ENCODE assay signal across 9 cellular contexts in genomic region chr16:86931410-86931941, GRCh38.
DNase-seq lines count a peak whose midpoint lies in the region; ATAC-seq and TF ChIP-seq lines count a peak whose summit lies in the region.
"Had no signal": no experiment of that assay in that cellular context is flagged by ENCODE, and none has a peak within 500 bp of the region (broad histone marks: within the 10 kb centered on the region; RNA-seq: fewer than 3 reads in every experiment).

No MANE protein-coding gene starts in this region.

- peaks cover 43% of the 10 kb centered on the region for H3K4me1 Mint-ChIP-seq in endothelial cell (ENCODE audit: unreplicated experiment)

- H3K4me3 Mint-ChIP-seq in endothelial cell (ENCODE audit: unreplicated experiment): no peak overlapping the region

- no peak for TF ChIP-seq CTCF in fibroblast of villous mesenchyme (IDR thresholded peaks at IDR 0.05; ENCODE audit: insufficient read depth, low read depth, low read length)
- no peak for TF ChIP-seq CTCF in ovary (IDR thresholded peaks at IDR 0.05)
- no peak for TF ChIP-seq CTCF in endothelial cell (IDR thresholded peaks at IDR 0.05; ENCODE audit: unreplicated experiment)

- H3K4me3 ChIP-seq in fibroblast of villous mesenchyme (ENCODE audit: low read depth, low read length) (no peak overlapping the region), ovary (no peak overlapping the region)

- intact Hi-C loops in ovary (cut with DNase I): no loop called here

- TF ChIP-seq EP300 in ovary (IDR thresholded peaks at IDR 0.05): no peak

- H3K27ac Mint-ChIP-seq in endothelial cell (ENCODE audit: unreplicated experiment): no peak overlapping the region

- H3K27me3 ChIP-seq in ovary: no peaks in the 10 kb centered on the region

- H3K9me3 Mint-ChIP-seq in endothelial cell (ENCODE audit: unreplicated experiment): no peaks in the 10 kb centered on the region

- ATAC-seq in SK-N-SH treated with all-trans-retinoic acid at 6 μM for 48 hours: peak; percentile 44

- H3K4me1 ChIP-seq in ovary (ENCODE audit: insufficient read depth): peaks cover 5% of the 10 kb centered on the region

- H3K9me3 ChIP-seq in ovary: no peaks in the 10 kb centered on the region

- H3K27ac ChIP-seq in ovary: no peak overlapping the region

- no peak for TF ChIP-seq POLR2A in ovary (IDR thresholded peaks at IDR 0.05)

- no peaks in the 10 kb centered on the region for H3K36me3 Mint-ChIP-seq in endothelial cell (ENCODE audit: low read depth, unreplicated experiment)

- H3K36me3 ChIP-seq in ovary: no peaks in the 10 kb centered on the region

- DNase-seq in EL (peak; percentile 77), fibroblast of villous mesenchyme (ENCODE audit: low read depth) (peak; percentile 89), ovary (peak in 3 of 5 donors; percentile 22 to 65 (median 25)), CD1c-positive myeloid dendritic cell (ENCODE audit: extremely low spot score) (no peak), endothelial cell (ENCODE audit: low spot score) (no peak), NCI-H128 (lab: John Stamatoyannopoulos, UW; ENCODE audit: unreplicated experiment) (no peak)
- no peak for DNase-seq in stimulated activated naive CD4-positive, alpha-beta T cell treated with Interleukin-2 at 50 U/mL for 16 hours (lab: John Stamatoyannopoulos, UW)
- DNase-seq: activated CD4-positive, alpha-beta T cell treated with anti-CD3 and anti-CD28 coated beads for 4 hours had no signal

- WGBS in ovary, 3 donors: 4 to 12% (median 4%) methylated on average over 26 of the region's 26 CpGs

- H3K27me3 Mint-ChIP-seq in endothelial cell (ENCODE audit: unreplicated experiment): peaks cover 9% of the 10 kb centered on the region

TF ChIP-seq in SK-N-SH treated with all-trans-retinoic acid at 6 μM for 48 hours, 23 proteins besides CTCF, POLR2A, EP300 and RAD21:
- TF ChIP-seq TSHZ2 (CRISPR knock-in tag; IDR thresholded peaks at IDR 0.05) (no peak), OSR1 (CRISPR knock-in tag; IDR thresholded peaks at IDR 0.05) (no peak), PATZ1 (CRISPR knock-in tag; IDR thresholded peaks at IDR 0.05; ENCODE audit: borderline replicate concordance) (no peak), GLIS3 (CRISPR knock-in tag; IDR thresholded peaks at IDR 0.05) (no peak)

Comparison
In these comparisons a context has a peak if more than half of its experiments do, and no peak if none do; other contexts are left out.
1. DNase-seq: peak in EL (single experiment), fibroblast of villous mesenchyme (single experiment) and ovary (3 of 5); none in stimulated activated naive CD4-positive, alpha-beta T cell treated with Interleukin-2 at 50 U/mL for 16 hours (single experiment), CD1c-positive myeloid dendritic cell (single experiment), endothelial cell (single experiment) and NCI-H128 (single experiment).